ENCODE assay signal across 7 cellular contexts in the genomic region with DNA sequence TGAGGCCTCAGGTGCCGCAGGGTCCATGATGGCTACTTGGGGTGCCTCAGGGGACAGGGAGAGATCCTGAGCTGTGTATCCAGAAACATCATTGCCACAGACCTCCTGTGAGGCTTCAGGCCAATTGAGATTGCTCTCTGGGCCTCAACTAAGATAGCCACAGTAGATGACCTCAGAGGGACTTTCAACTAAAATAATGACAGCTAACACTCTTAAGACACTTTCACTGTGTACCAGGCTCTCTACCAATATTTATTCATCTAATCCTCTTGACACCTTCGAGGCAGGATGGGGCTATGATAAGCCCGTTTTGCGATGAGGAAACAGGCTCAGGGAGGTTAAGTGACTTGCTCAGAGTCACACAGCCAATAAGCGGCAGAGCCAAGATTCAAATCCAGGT. TPM values are rescaled to one million over a fixed set of nuclear protein-coding genes. Genes with fewer than 3 reads are reported as not detected.
"Had no signal": no experiment of that assay in that cellular context is flagged by ENCODE, and none has a peak within 500 bp of the region (broad histone marks: within the 10 kb centered on the region; RNA-seq: fewer than 3 reads in every experiment).

No MANE protein-coding gene starts in this region.

- FAIRE-seq: G401.6, GM12891, GM12892, GM19239 had no signal

- H3K4me3 ChIP-seq: GM12878 had no signal

- ATAC-seq: GM12878 had no signal

- DNase-seq: GDM1, GF-D8 had no signal

RNA-seq across cellular contexts. Expression of a gene that starts 54.0 kb away (rescaled TPM):
- total RNA-seq: GM12878 had no signal
- polyA plus RNA-seq: GM12878 had no signal
